ENCODE assay signal across 1 cellular context in genomic region chr2:205948883-205949282, GRCh38.
A peak's percentile ranks its signal among the peaks of the same experiment; 100 is the strongest.
TF ChIP-seq lines count a peak whose summit lies in the region.

No MANE protein-coding gene starts in this region.

TF ChIP-seq in HepG2, 621 proteins besides CTCF, POLR2A, EP300 and RAD21 (continued from another document):
- TF ChIP-seq DMTF1 (CRISPR knock-in tag; IDR thresholded peaks at IDR 0.05) (no peak), KIAA2018 (CRISPR knock-in tag; IDR thresholded peaks at IDR 0.05; ENCODE audit: borderline replicate concordance) (no peak), ZNF558 (CRISPR knock-in tag; IDR thresholded peaks at IDR 0.05; ENCODE audit: borderline replicate concordance) (no peak), SOX5 (CRISPR knock-in tag; IDR thresholded peaks at IDR 0.05; ENCODE audit: borderline replicate concordance) (0 out of 2 replicates have a peak, but pooled peaks have one; percentile 11), TGIF2 (CRISPR knock-in tag; IDR thresholded peaks at IDR 0.05) (no peak), NFYB (CRISPR knock-in tag; IDR thresholded peaks at IDR 0.05) (no peak), ZNF619 (CRISPR knock-in tag; IDR thresholded peaks at IDR 0.05) (peak; percentile 34; the same call in 1 of the 2 replicates), ARID5B (CRISPR knock-in tag; IDR thresholded peaks at IDR 0.05) (no peak), SNRNP70 (IDR thresholded peaks at IDR 0.05; ENCODE audit: low read depth, low read length) (no peak), NR1H2 (CRISPR knock-in tag; IDR thresholded peaks at IDR 0.05; ENCODE audit: borderline replicate concordance, low read depth) (no peak), PATZ1 (CRISPR knock-in tag; IDR thresholded peaks at IDR 0.05) (no peak), ZNF775 (CRISPR knock-in tag; IDR thresholded peaks at IDR 0.05; ENCODE audit: borderline replicate concordance) (0 out of 2 replicates have a peak, but pooled peaks have one; percentile 47), CEBPG (CRISPR knock-in tag; IDR thresholded peaks at IDR 0.05) (peak; percentile 32; the same call in 1 of the 2 replicates), STAG1 (CRISPR knock-in tag; IDR thresholded peaks at IDR 0.05) (peak; percentile 20; the same call in 1 of the 2 replicates), GZF1 (CRISPR knock-in tag; IDR thresholded peaks at IDR 0.05) (no peak), AGO1 (IDR thresholded peaks at IDR 0.05; ENCODE audit: low read depth, low read length, poor library complexity, severe bottlenecking) (no peak), ZNF510 (CRISPR knock-in tag; IDR thresholded peaks at IDR 0.05; ENCODE audit: low read depth) (peak; percentile 2; the same call in 1 of the 2 replicates), RFX5 (IDR thresholded peaks at IDR 0.05; ENCODE audit: low read depth, low read length) (no peak), SIX4 (CRISPR knock-in tag; IDR thresholded peaks at IDR 0.05) (no peak), ETV5 (CRISPR knock-in tag; IDR thresholded peaks at IDR 0.05; ENCODE audit: borderline replicate concordance) (no peak), MXD4 (CRISPR knock-in tag; IDR thresholded peaks at IDR 0.05) (no peak), SRSF9 (IDR thresholded peaks at IDR 0.05; ENCODE audit: borderline replicate concordance, insufficient read depth, low read depth, low read length, poor library complexity, severe bottlenecking) (no peak), JUN (CRISPR knock-in tag; IDR thresholded peaks at IDR 0.05) (0 out of 2 replicates have a peak, but pooled peaks have one; percentile 39), TSC22D2 (CRISPR knock-in tag; IDR thresholded peaks at IDR 0.05; ENCODE audit: borderline replicate concordance) (no peak), CHD2 (IDR thresholded peaks at IDR 0.05; ENCODE audit: low read depth, low read length) (no peak), EED (CRISPR knock-in tag; IDR thresholded peaks at IDR 0.05) (no peak)
